ENCODE assay signal across 1 cellular context in the genomic region with DNA sequence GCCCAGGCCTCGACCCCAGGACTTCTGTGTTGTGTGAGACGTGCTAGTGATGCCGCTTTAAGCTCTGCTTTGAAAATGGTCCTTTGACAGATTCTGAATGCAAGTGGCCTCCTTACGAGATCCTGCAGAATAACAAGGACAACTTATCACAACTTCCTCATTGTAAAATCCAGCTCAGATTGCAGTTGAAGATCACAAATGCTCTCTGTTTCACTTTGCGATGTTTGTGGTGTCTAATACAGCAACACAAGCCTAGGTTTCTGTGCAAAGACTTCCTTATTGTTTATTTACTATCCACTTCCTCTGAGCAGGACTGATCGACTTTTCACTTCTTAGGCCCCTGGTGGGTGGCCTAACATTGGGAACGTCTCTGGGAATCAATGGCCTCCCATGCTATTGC.
TF ChIP-seq lines count a peak whose summit lies in the region.

No MANE protein-coding gene starts in this region.

TF ChIP-seq in H1, 55 proteins besides CTCF, POLR2A, EP300 and RAD21:
- no peak for TF ChIP-seq RBBP5 (IDR thresholded peaks at IDR 0.05; ENCODE audit: borderline replicate concordance, low read depth, low read length)
- no peak for TF ChIP-seq TAF1 (IDR thresholded peaks at IDR 0.05; ENCODE audit: low read depth, low read length)
- TF ChIP-seq SP1 (IDR thresholded peaks at IDR 0.05; ENCODE audit: low read depth, low read length), result no peak
- TF ChIP-seq, protein P1, sequence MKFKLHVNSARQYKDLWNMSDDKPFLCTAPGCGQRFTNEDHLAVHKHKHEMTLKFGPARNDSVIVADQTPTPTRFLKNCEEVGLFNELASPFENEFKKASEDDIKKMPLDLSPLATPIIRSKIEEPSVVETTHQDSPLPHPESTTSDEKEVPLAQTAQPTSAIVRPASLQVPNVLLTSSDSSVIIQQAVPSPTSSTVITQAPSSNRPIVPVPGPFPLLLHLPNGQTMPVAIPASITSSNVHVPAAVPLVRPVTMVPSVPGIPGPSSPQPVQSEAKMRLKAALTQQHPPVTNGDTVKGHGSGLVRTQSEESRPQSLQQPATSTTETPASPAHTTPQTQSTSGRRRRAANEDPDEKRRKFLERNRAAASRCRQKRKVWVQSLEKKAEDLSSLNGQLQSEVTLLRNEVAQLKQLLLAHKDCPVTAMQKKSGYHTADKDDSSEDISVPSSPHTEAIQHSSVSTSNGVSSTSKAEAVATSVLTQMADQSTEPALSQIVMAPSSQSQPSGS (IDR thresholded peaks at IDR 0.05; ENCODE audit: low read length), result no peak
- no peak for TF ChIP-seq NANOG (IDR thresholded peaks at IDR 0.05; ENCODE audit: insufficient read depth, low read depth, low read length, poor library complexity, severe bottlenecking)
- TF ChIP-seq, protein P2, sequence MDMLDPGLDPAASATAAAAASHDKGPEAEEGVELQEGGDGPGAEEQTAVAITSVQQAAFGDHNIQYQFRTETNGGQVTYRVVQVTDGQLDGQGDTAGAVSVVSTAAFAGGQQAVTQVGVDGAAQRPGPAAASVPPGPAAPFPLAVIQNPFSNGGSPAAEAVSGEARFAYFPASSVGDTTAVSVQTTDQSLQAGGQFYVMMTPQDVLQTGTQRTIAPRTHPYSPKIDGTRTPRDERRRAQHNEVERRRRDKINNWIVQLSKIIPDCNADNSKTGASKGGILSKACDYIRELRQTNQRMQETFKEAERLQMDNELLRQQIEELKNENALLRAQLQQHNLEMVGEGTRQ (IDR thresholded peaks at IDR 0.05; ENCODE audit: low read length), result no peak
- TF ChIP-seq POLR2AphosphoS5 (IDR thresholded peaks at IDR 0.05; ENCODE audit: low read depth, low read length), result no peak
- TF ChIP-seq SIRT6 (IDR thresholded peaks at IDR 0.05; ENCODE audit: low read length), result no peak
TF ChIP-seq in H1: peak in this region for 0.
